ENCODE assay signal across 19 cellular contexts in genomic region chr4:105572296-105572695, GRCh38.
"Had no signal": no experiment of that assay in that cellular context is flagged by ENCODE, and none has a peak within 500 bp of the region (broad histone marks: within the 10 kb centered on the region; RNA-seq: fewer than 3 reads in every experiment).

No MANE protein-coding gene starts in this region.

- DNase-seq: activated CD4-positive, alpha-beta memory T cell treated with anti-CD3 and anti-CD28 coated beads, Interleukin-2, amount 10 ng/mL, durations not matched to agents 7 days and 5 days; activated CD4-positive, alpha-beta T cell treated with anti-CD3 and anti-CD28 coated beads for 36 hours; activated CD4-positive, alpha-beta T cell treated with anti-CD3 and anti-CD28 coated beads, Interleukin-2, amount 50 U/mL, for 1 hour; activated gamma-delta T cell; activated naive CD4-positive, alpha-beta T cell treated with anti-CD3 and anti-CD28 coated beads for 36 hours; activated T-cell treated with anti-CD3 and anti-CD28 coated beads for 4 hours; activated T-cell treated with anti-CD3 and anti-CD28 coated beads, Interleukin-2, amount 50 U/mL, for 48 hours; brain microvascular endothelial cell; NCI-H2081 treated with DMSO at 0.1 percent for 48 hours; NCI-H226; NCI-H510A; NCI-H526 treated with DMSO at 0.1 percent for 48 hours; Peyer's patch; Right ventricle myocardium superior; SJCRH30; SK-N-SH; T-helper 1 cell; WERI-Rb-1 had no signal

- ATAC-seq: activated CD4-positive, alpha-beta T cell treated with anti-CD3 and anti-CD28 coated beads for 36 hours; activated T-helper 17 cell treated with anti-CD3 and anti-CD28 coated beads, Interleukin-2, amount 50 U/mL, for 72 hours had no signal
